ENCODE assay signal across 6 cellular contexts in genomic region chrY:8327708-8328354, GRCh38.
"Had no signal": no experiment of that assay in that cellular context is flagged by ENCODE, and none has a peak within 500 bp of the region (broad histone marks: within the 10 kb centered on the region; RNA-seq: fewer than 3 reads in every experiment).

No MANE protein-coding gene starts in this region.

- H3K4me3 ChIP-seq: K562 had no signal

- DNase-seq: IMR-90 had no signal

- H3K27ac ChIP-seq: HL-60 had no signal

- H3K9me3 Mint-ChIP-seq: IgD-negative memory B cell had no signal

- H3K27ac Mint-ChIP-seq: IgD-negative memory B cell had no signal

- ATAC-seq: HepG2, K562 had no signal

- H3K4me3 Mint-ChIP-seq: IgD-negative memory B cell had no signal

- FAIRE-seq: HepG2, HTR-8/SVneo, K562 had no signal

- H3K4me1 Mint-ChIP-seq: IgD-negative memory B cell had no signal

- H3K27me3 Mint-ChIP-seq: IgD-negative memory B cell had no signal

- H3K36me3 Mint-ChIP-seq: IgD-negative memory B cell had no signal
